ENCODE assay signal across 17 cellular contexts in genomic region chr6:128070406-128070805, GRCh38.
DNase-seq lines count a peak whose midpoint lies in the region; ATAC-seq and TF ChIP-seq lines count a peak whose summit lies in the region.
"Had no signal": no experiment of that assay in that cellular context is flagged by ENCODE, and none has a peak within 500 bp of the region (broad histone marks: within the 10 kb centered on the region; RNA-seq: fewer than 3 reads in every experiment).

No MANE protein-coding gene starts in this region.

- H3K9me2 ChIP-seq in GM23248 (ENCODE audit: insufficient read depth) = no peaks in the 10 kb centered on the region

- WGBS in GM23248 (ENCODE audit: low coverage in 1 of 2, low lambda C conversion rate in 2 of 2, missing lambda C conversion rate in 2 of 2), 2 experiments = 60 to 71% methylated on average over 3 of the region's 3 CpGs
- 67 to 76% methylated on average over 3 of the region's 3 CpGs for WGBS in body of pancreas, 2 donors

- H3K9ac ChIP-seq in GM23248 = no peak overlapping the region

- H2AFZ ChIP-seq in GM23248 = no peak overlapping the region

- DNase-seq in AG08395 (ENCODE audit: low spot score) = peak; percentile 10
- peak; percentile 47 for DNase-seq in GM23248
- DNase-seq in amniotic epithelial cell (ENCODE audit: low read depth) = peak; percentile 90
- DNase-seq in fibroblast of the aortic adventitia (ENCODE audit: low read depth) = peak; percentile 46
- no peak for DNase-seq in NCI-H1694 treated with DMSO at 0.1 percent for 48 hours (lab: John Stamatoyannopoulos, UW)
- DNase-seq in germinal center (ENCODE audit: low spot score) = no peak
- no peak for DNase-seq in body of pancreas
- DNase-seq: CD4-positive, alpha-beta T cell; DMS79; GF-D8; H9; NCI-H146; NCI-H2107; NCI-H748 treated with DMSO at 0.1 percent for 48 hours; Peyer's patch; Right ventricle myocardium superior had no signal

- H3K9me3 ChIP-seq in GM23248 (ENCODE audit: low read depth) (no peaks in the 10 kb centered on the region), body of pancreas (no peaks in the 10 kb centered on the region)
- H3K9me3 ChIP-seq: Peyer's patch had no signal

- no peak for ATAC-seq in body of pancreas
- ATAC-seq in HG03442 (IDR thresholded peaks at IDR 0.05; ENCODE audit: unreplicated experiment) = no peak

- H3K4me2 ChIP-seq in GM23248 (ENCODE audit: unreplicated experiment) = peak overlapping the region; percentile 1

- intact Hi-C loops in body of pancreas (cut with DNase I) = no loop called here

- in situ Hi-C loops in GM23248 (cut with MboI) = no loop called here

- TF ChIP-seq POLR2A in body of pancreas (IDR thresholded peaks at IDR 0.05) = no peak

- H3K27me3 ChIP-seq in GM23248 (replicated peaks; ENCODE audit: insufficient read depth) (no peaks in the 10 kb centered on the region), body of pancreas (no peaks in the 10 kb centered on the region)
- H3K27me3 ChIP-seq: Peyer's patch had no signal

- H3K4me1 ChIP-seq in GM23248 (ENCODE audit: insufficient read depth) (peaks cover 18% of the 10 kb centered on the region), body of pancreas (no peaks in the 10 kb centered on the region)
- H3K4me1 ChIP-seq: Peyer's patch had no signal

- peak overlapping the region; percentile 46 for H3K27ac ChIP-seq in GM23248
- no peak overlapping the region for H3K27ac ChIP-seq in body of pancreas
- H3K27ac ChIP-seq: Peyer's patch had no signal

- peaks cover 13% of the 10 kb centered on the region; the same call in 1 of the 2 replicates for H3F3A ChIP-seq in GM23248 (ENCODE audit: insufficient read depth)

- H4K20me1 ChIP-seq in GM23248 (ENCODE audit: insufficient read depth) = no peaks in the 10 kb centered on the region

- H3K4me3 ChIP-seq in GM23248 (no peak overlapping the region), fibroblast of the aortic adventitia (ENCODE audit: low read depth, low read length) (no peak overlapping the region), body of pancreas (no peak overlapping the region)
- H3K4me3 ChIP-seq: Peyer's patch had no signal

- H3K79me2 ChIP-seq in GM23248 (ENCODE audit: insufficient read depth) = no peaks in the 10 kb centered on the region

- no peaks in the 10 kb centered on the region for H3K36me3 ChIP-seq in GM23248 (ENCODE audit: low read depth)
- peaks cover 0 to 3% of the 10 kb centered on the region in 2 donors for H3K36me3 ChIP-seq in body of pancreas (replicated peaks in 1 of 2; ENCODE audit: insufficient read depth in 1 of 2, low read depth in 2 of 2)

- TF ChIP-seq CTCF in fibroblast of the aortic adventitia (IDR thresholded peaks at IDR 0.05; ENCODE audit: insufficient read depth, low read length) (no peak), body of pancreas (IDR thresholded peaks at IDR 0.05) (no peak)

Comparison
In these comparisons a context has a peak if more than half of its experiments do, and no peak if none do; other contexts are left out.
1. DNase-seq: peak in AG08395 (single experiment), GM23248 (single experiment), amniotic epithelial cell (single experiment) and fibroblast of the aortic adventitia (single experiment); none in NCI-H1694 treated with DMSO at 0.1 percent for 48 hours (single experiment), germinal center (single experiment) and body of pancreas (0 of 4).